ENCODE assay signal across 19 cellular contexts in genomic region chr7:113270790-113271189, GRCh38.
DNase-seq lines count a peak whose midpoint lies in the region; ATAC-seq, FAIRE-seq and TF ChIP-seq lines count a peak whose summit lies in the region.
"Had no signal": no experiment of that assay in that cellular context is flagged by ENCODE, and none has a peak within 500 bp of the region (broad histone marks: within the 10 kb centered on the region; RNA-seq: fewer than 3 reads in every experiment).

No MANE protein-coding gene starts in this region.

- intact Hi-C loops in K562 (cut with micrococcal nuclease) (no loop called here), kidney (cut with DNase I) (no loop called here), ascending aorta (cut with DNase I) (no loop called here)

- BruUV-seq in K562 (replicated peaks; lab: Mats Ljungman, UMichigan) = no TSS peak

- TF ChIP-seq EP300 in K562 (IDR thresholded peaks at IDR 0.05; ENCODE audit: low read length) = no peak

- H3K9me3 ChIP-seq in K562 (replicated peaks; ENCODE audit: control insufficient read depth, insufficient read depth, low read depth, low read length) = peaks cover 5% of the 10 kb centered on the region; the same call in 1 of the 2 replicates
- peaks cover 2 to 19% of the 10 kb centered on the region in 2 donors for H3K9me3 ChIP-seq in kidney (ENCODE audit: control insufficient read depth in 1 of 2, low read length in 2 of 2)
- peaks cover 0 to 13% of the 10 kb centered on the region in 2 donors for H3K9me3 ChIP-seq in ascending aorta
- H3K9me3 ChIP-seq: BE2C had no signal

- 7% methylated on average over 2 of the region's 2 CpGs for WGBS in K562 (ENCODE audit: insufficient coverage, low coverage, missing lambda C conversion rate)

- no peak overlapping the region for H2AFZ ChIP-seq in K562 (ENCODE audit: low read depth, low read length)

- no peaks in the 10 kb centered on the region for H3K79me2 ChIP-seq in K562 (ENCODE audit: control insufficient read depth, insufficient read depth, low read length)

- in situ Hi-C loops in K562 (cut with MboI) (no loop called here), KBM-7 (cut with MboI; ENCODE audit: low pct_unique_long_range_greater_than_20kb, low sequenced_read_pairs) (no loop called here)

- DNase-seq in K562 (ENCODE audit: extremely low read depth in 1 of 4, low spot score in 3 of 4) (no peak), kidney (no peak), KBM-7 (no peak), GM03348 (ENCODE audit: low spot score) (no peak), ascending aorta (ENCODE audit: low spot score in 2 of 2) (no peak)
- DNase-seq: ACHN; BE2C; Caco-2; Calu3; CD4-positive, alpha-beta T cell; CD8-positive, alpha-beta T cell; DMS79 treated with DMSO at 0.1 percent for 48 hours; GDM1 had no signal

- H3K27me3 ChIP-seq in K562 (ENCODE audit: control insufficient read depth in 2 of 2, insufficient read depth in 2 of 2, low read length in 2 of 2) (no peaks in the 10 kb centered on the region), ascending aorta (no peaks in the 10 kb centered on the region)
- H3K27me3 ChIP-seq: BE2C, BLaER1 had no signal

- H3K4me3 ChIP-seq in K562 (no peak overlapping the region), kidney (ENCODE audit: low read length in 2 of 2) (no peak overlapping the region), ascending aorta (no peak overlapping the region)
- H3K4me3 ChIP-seq: BLaER1 had no signal

- H3K27ac ChIP-seq in K562 (ENCODE audit: extremely low read depth, low read depth, low read length) (no peak overlapping the region), kidney (ENCODE audit: low read depth in 2 of 2, low read length in 2 of 2) (no peak overlapping the region), ascending aorta (no peak overlapping the region)
- H3K27ac ChIP-seq: 22Rv1, BLaER1, C4-2B had no signal

- TF ChIP-seq RAD21 in K562 (CRISPR knock-in tag; conservative IDR thresholded peaks at IDR 0.05 in 1 of 2, IDR thresholded peaks at IDR 0.05 in 1 of 2) = no peak

- FAIRE-seq in A204.1 (lab: Jason Lieb, UNC) (peak; percentile 83), K562 (lab: Jason Lieb, UNC) (no peak), kidney (lab: Jason Lieb, UNC) (peak; percentile 64)
- FAIRE-seq: D721Med, GM12891 had no signal

- no peak for ATAC-seq in K562
- ATAC-seq: CD8-positive, alpha-beta T cell had no signal

- CTCF ChIA-PET in K562 (lab: Yijun Ruan, JAX; ENCODE audit: low intra/inter-chr PET ratio) = no interaction called here

- no peak for TF ChIP-seq POLR2A in K562 (conservative IDR thresholded peaks at IDR 0.05)

- TF ChIP-seq CTCF in K562 (IDR thresholded peaks at IDR 0.05 in 2 of 3, conservative IDR thresholded peaks at IDR 0.05 in 1 of 3; ENCODE audit: insufficient read depth in 2 of 3, low read depth in 1 of 3, low read length in 3 of 3) (no peak), kidney (IDR thresholded peaks at IDR 0.05; ENCODE audit: borderline replicate concordance, extremely low read depth, insufficient read depth) (no peak), ascending aorta (IDR thresholded peaks at IDR 0.05) (no peak)

- H3K4me2 ChIP-seq in K562 (ENCODE audit: insufficient read depth, low read length) = no peak overlapping the region
- H3K4me2 ChIP-seq: BLaER1 had no signal

- POLR2A ChIA-PET in K562 (lab: Yijun Ruan, JAX) = no interaction called here

- H3K4me1 ChIP-seq in K562 (replicated peaks in 1 of 2; ENCODE audit: control insufficient read depth in 2 of 2, insufficient read depth in 2 of 2, low read length in 2 of 2) (no peaks in the 10 kb centered on the region), kidney (ENCODE audit: control insufficient read depth in 1 of 2, insufficient read depth in 1 of 2, low read depth in 1 of 2, low read length in 2 of 2) (no peaks in the 10 kb centered on the region), ascending aorta (no peaks in the 10 kb centered on the region)
- H3K4me1 ChIP-seq: BE2C, BLaER1, Caco-2 had no signal

- H3K9ac ChIP-seq in K562 (ENCODE audit: insufficient read depth in 1 of 2, low read depth in 2 of 2, low read length in 2 of 2) = no peak overlapping the region
- H3K9ac ChIP-seq in kidney (ENCODE audit: low read length in 2 of 2) = no peak overlapping the region
- H3K9ac ChIP-seq: BLaER1 had no signal

- no peaks in the 10 kb centered on the region for H3K9me1 ChIP-seq in K562 (ENCODE audit: control insufficient read depth, insufficient read depth, low read length)

- H3K36me3 ChIP-seq in K562 (ENCODE audit: control insufficient read depth, insufficient read depth, low read length) (no peaks in the 10 kb centered on the region), kidney (ENCODE audit: control insufficient read depth in 1 of 2, insufficient read depth in 2 of 2, low read length in 2 of 2) (no peaks in the 10 kb centered on the region), ascending aorta (no peaks in the 10 kb centered on the region)
- H3K36me3 ChIP-seq: BE2C, BLaER1 had no signal

- H4K20me1 ChIP-seq in K562 (replicated peaks; ENCODE audit: control insufficient read depth, insufficient read depth, low read length) = no peaks in the 10 kb centered on the region
- H4K20me1 ChIP-seq: BLaER1 had no signal

TF ChIP-seq in K562, 482 proteins besides CTCF, POLR2A, EP300 and RAD21:
- TF ChIP-seq ARNT (IDR thresholded peaks at IDR 0.05) (no peak), TRIM24 (IDR thresholded peaks at IDR 0.05) (peak in 1 of 2 experiments; percentile 46; a peak in 1 of 4 replicates), MXI1 (IDR thresholded peaks at IDR 0.05; ENCODE audit: low read depth, low read length) (no peak), ZNF512 (tag; IDR thresholded peaks at IDR 0.05) (no peak), HLTF (IDR thresholded peaks at IDR 0.05) (0 out of 2 replicates have a peak, but pooled peaks have one; percentile 12), CBX3 (IDR thresholded peaks at IDR 0.05; ENCODE audit: borderline replicate concordance in 1 of 2, low read length in 2 of 2) (peak in 1 of 2 experiments; percentile 56; a peak in 2 of 3 replicates), TRIM28 (IDR thresholded peaks at IDR 0.05) (peak; percentile 89)
